Comparison of ENCODE assay signal across 8 cellular contexts in the genomic region with DNA sequence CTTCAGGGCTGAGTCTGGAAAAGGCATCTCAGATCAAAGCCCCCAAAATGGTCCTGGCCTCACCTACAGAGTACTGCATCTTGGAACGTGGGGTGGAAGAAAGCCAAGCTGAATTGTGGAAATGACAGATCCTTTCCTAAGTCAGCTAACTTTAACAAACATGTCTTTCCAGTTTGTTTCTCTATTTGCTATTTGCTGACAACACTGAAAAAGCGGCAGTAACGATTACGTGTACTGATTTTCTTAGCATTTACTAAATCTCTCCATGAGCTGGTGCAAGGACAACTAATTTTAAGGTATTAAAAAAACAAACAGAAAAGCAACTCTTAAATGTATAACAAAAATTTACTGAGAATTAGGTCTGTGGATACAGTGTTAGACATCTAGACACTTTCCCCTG. TPM values are rescaled to one million over a fixed set of nuclear protein-coding genes. Genes with fewer than 3 reads are reported as not detected.
DNase-seq lines count a peak whose midpoint lies in the region; ATAC-seq, FAIRE-seq and TF ChIP-seq lines count a peak whose summit lies in the region.

No MANE protein-coding gene starts in this region.

- DNase-seq in NAMALWA (ENCODE audit: low spot score): peak; percentile 4
- no peak for DNase-seq in H1 (ENCODE audit: low read depth in 1 of 2, low spot score in 2 of 2)
- no peak for DNase-seq in neural progenitor cell (ENCODE audit: low spot score)
- DNase-seq in HEK293T (ENCODE audit: extremely low spot score): no peak
- DNase-seq in NCI-H2107 treated with DMSO at 0.1 percent for 48 hours (lab: John Stamatoyannopoulos, UW; ENCODE audit: unreplicated experiment): no peak
- no peak for DNase-seq in NCI-H2029 (lab: John Stamatoyannopoulos, UW)

- no peak overlapping the region for H3K23ac ChIP-seq in H1 (ENCODE audit: insufficient read length)

- no peaks in the 10 kb centered on the region for H3K9me3 ChIP-seq in BLaER1 treated with 17β-estradiol and CSF1 and Interleukin-3, amounts not matched to agents 10 nM and 100 nM (replicated peaks in 1 of 11)
- H3K9me3 ChIP-seq in H1 (ENCODE audit: insufficient read depth in 2 of 2, low read depth in 1 of 2, low read length in 1 of 2): no peaks in the 10 kb centered on the region
- no peaks in the 10 kb centered on the region for H3K9me3 ChIP-seq in neural progenitor cell (ENCODE audit: low read depth)

- H2BK12ac ChIP-seq in H1 (ENCODE audit: low read depth, low read length): no peak overlapping the region

- peaks cover 6% of the 10 kb centered on the region for H3F3A ChIP-seq in neural progenitor cell (ENCODE audit: low read depth)

- no peaks in the 10 kb centered on the region for H3K79me1 ChIP-seq in H1 (ENCODE audit: low read depth, low read length)

- no peak overlapping the region for H4K91ac ChIP-seq in H1 (replicated peaks; ENCODE audit: insufficient read length, low read length)

- H3K27ac Mint-ChIP-seq in neural progenitor cell: no peak overlapping the region

- no peak overlapping the region for H2BK15ac ChIP-seq in H1 (ENCODE audit: low read length)

- H2AK5ac ChIP-seq in H1 (ENCODE audit: low read depth, low read length): no peak overlapping the region

- H3K36me3 Mint-ChIP-seq in neural progenitor cell: no peaks in the 10 kb centered on the region

- no peak for TF ChIP-seq RAD21 in H1 (IDR thresholded peaks at IDR 0.05 in 1 of 2, conservative IDR thresholded peaks at IDR 0.05 in 1 of 2; ENCODE audit: low read depth in 2 of 2, low read length in 2 of 2)

- H3K27me3 Mint-ChIP-seq in neural progenitor cell (ENCODE audit: insufficient read depth, low read depth): peaks cover 2% of the 10 kb centered on the region

- peaks cover 0 to 7% (median 0%) of the 10 kb centered on the region in 11 experiments; a peak in 3 of 22 replicates for H4K20me1 ChIP-seq in BLaER1 treated with 17β-estradiol and CSF1 and Interleukin-3, amounts not matched to agents 10 nM and 100 nM
- H4K20me1 ChIP-seq in H1 (replicated peaks in 1 of 2; ENCODE audit: control insufficient read depth in 1 of 2, insufficient read depth in 2 of 2, low read length in 2 of 2) (peaks cover 0 to 3% of the 10 kb centered on the region in 2 experiments), neural progenitor cell (ENCODE audit: low read depth) (peaks cover 14% of the 10 kb centered on the region)

- peaks cover 21% of the 10 kb centered on the region for H3K4me1 Mint-ChIP-seq in neural progenitor cell

- CTCF ChIA-PET in H1 (lab: Charles Lee; ENCODE audit: partially characterized antibody) (interaction anchor here (0.6 to 2.4 kb wide), 8 partner anchors 8 to 301 kb away, joined by 3 to 12 read pairs (median 4); no protein-coding TSS in a partner anchor), HEK293T (lab: Yijun Ruan, JAX) (interaction anchor here (0.6 to 0.7 kb wide), 2 partner anchors 197 to 554 kb away, joined by 3 to 7 read pairs; no protein-coding TSS in a partner anchor)

- H3K9me3 Mint-ChIP-seq in neural progenitor cell: no peaks in the 10 kb centered on the region

- FAIRE-seq in H1 (lab: Jason Lieb, UNC): no peak

- no peak overlapping the region for H3K18ac ChIP-seq in H1 (ENCODE audit: extremely low read depth, low read length)

- no peaks in the 10 kb centered on the region for H3K27me3 ChIP-seq in BLaER1 treated with 17β-estradiol and CSF1 and Interleukin-3, amounts not matched to agents 10 nM and 100 nM
- no peaks in the 10 kb centered on the region for H3K27me3 ChIP-seq in H1 (replicated peaks in 1 of 4; ENCODE audit: control insufficient read depth in 3 of 4, extremely low read depth in 1 of 4, insufficient read depth in 3 of 4, low read length in 3 of 4)
- H3K27me3 ChIP-seq in neural progenitor cell: no peaks in the 10 kb centered on the region

- H4K8ac ChIP-seq in H1 (ENCODE audit: extremely low read depth, insufficient read depth, low read length): no peak overlapping the region

- no peak overlapping the region for H2BK20ac ChIP-seq in H1 (ENCODE audit: low read length)

- no peak overlapping the region for H2BK120ac ChIP-seq in H1 (replicated peaks; ENCODE audit: low read depth, low read length)

- H3K27ac ChIP-seq in BLaER1 treated with 17β-estradiol and CSF1 and Interleukin-3, amounts not matched to agents 10 nM and 100 nM: peak overlapping the region in 1 of 11 experiments; percentile 12; a peak in 1 of 22 replicates
- H3K27ac ChIP-seq in H1 (ENCODE audit: low read depth, low read length): no peak overlapping the region
- H3K27ac ChIP-seq in neural progenitor cell: no peak overlapping the region

- H4K5ac ChIP-seq in H1 (ENCODE audit: insufficient read length, low read depth, low read length): no peak overlapping the region

- H3K4me3 Mint-ChIP-seq in neural progenitor cell: peak overlapping the region; percentile 92

- ATAC-seq in GM18511 (IDR thresholded peaks at IDR 0.05; ENCODE audit: unreplicated experiment): no peak

- WGBS in H1 (ENCODE audit: extremely low coverage in 1 of 2, insufficient coverage in 1 of 2, insufficient read length in 1 of 2, insufficient replicate concordance in 2 of 2, low coverage in 1 of 2, low lambda C conversion rate in 2 of 2, missing lambda C conversion rate in 1 of 2), 2 experiments: 92% methylated on average over 4 of the region's 4 CpGs; no CpG with 5 or more reads in 1 of the 2 experiments

- H3K14ac ChIP-seq in H1 (ENCODE audit: insufficient read length): no peak overlapping the region

- no peak for TF ChIP-seq CTCF in H1 (IDR thresholded peaks at IDR 0.05; ENCODE audit: control extremely low read depth in 1 of 3, insufficient read depth in 1 of 3, low read depth in 1 of 3, low read length in 3 of 3)
- no peak for TF ChIP-seq CTCF in neural progenitor cell (IDR thresholded peaks at IDR 0.05)

- TF ChIP-seq POLR2A in H1 (IDR thresholded peaks at IDR 0.05; ENCODE audit: control extremely low read depth in 1 of 2, low read depth in 2 of 2, low read length in 2 of 2): no peak

- POLR2A ChIA-PET in H1 (lab: Charles Lee; ENCODE audit: partially characterized antibody) (interaction anchor here (1.3 to 2.2 kb wide), 4 partner anchors 8 to 55 kb away, joined by 3 to 7 read pairs (median 4); a partner anchor contains a TSS), HEK293T (lab: Yijun Ruan, JAX) (interaction anchor here (1.8 to 2.2 kb wide), 2 partner anchors 10 to 26 kb away, joined by 8 to 17 read pairs; a partner anchor contains a TSS)

- no peak overlapping the region for H2AFZ ChIP-seq in H1 (ENCODE audit: low read length)
- H2AFZ ChIP-seq in neural progenitor cell (replicated peaks): no peak overlapping the region

- 0 out of 22 replicates have a peak, but pooled peaks cover 0 to under 1% (median 0%) of the 10 kb centered on the region in 11 experiments for H3K36me3 ChIP-seq in BLaER1 treated with 17β-estradiol and CSF1 and Interleukin-3, amounts not matched to agents 10 nM and 100 nM
- H3K36me3 ChIP-seq in H1 (ENCODE audit: control insufficient read depth in 2 of 4, insufficient read depth in 4 of 4, low read length in 3 of 4) (no peaks in the 10 kb centered on the region; a peak in 1 of 8 replicates), neural progenitor cell (no peaks in the 10 kb centered on the region)

- no peak for TF ChIP-seq EP300 in H1 (IDR thresholded peaks at IDR 0.05; ENCODE audit: borderline replicate concordance in 1 of 2, low read depth in 2 of 2, low read length in 2 of 2)

- peak overlapping the region; percentile 59 to 80 (median 77); a peak in 21 of 22 replicates for H3K9ac ChIP-seq in BLaER1 treated with 17β-estradiol and CSF1 and Interleukin-3, amounts not matched to agents 10 nM and 100 nM
- H3K9ac ChIP-seq in H1 (replicated peaks in 1 of 4; ENCODE audit: extremely low read depth in 1 of 4, low read depth in 3 of 4, low read length in 3 of 4): no peak overlapping the region; a peak in 1 of 7 replicates
- H3K9ac ChIP-seq in neural progenitor cell: peak overlapping the region; percentile 69

- peaks cover 0 to 25% of the 10 kb centered on the region in 2 experiments; a peak in 2 of 4 replicates for H3K79me2 ChIP-seq in H1 (ENCODE audit: control insufficient read depth in 1 of 2, insufficient read depth in 2 of 2, low read length in 2 of 2)
- H3K79me2 ChIP-seq in neural progenitor cell (ENCODE audit: low read depth): peaks cover 55% of the 10 kb centered on the region

- no peak overlapping the region for H3K56ac ChIP-seq in H1 (replicated peaks; ENCODE audit: insufficient read length, low read depth, low read length)

- peaks cover 31 to 46% (median 40%) of the 10 kb centered on the region in 10 experiments for H3K4me1 ChIP-seq in BLaER1 treated with 17β-estradiol and CSF1 and Interleukin-3, amounts not matched to agents 10 nM and 100 nM
- peaks cover 0 to 5% (median 0%) of the 10 kb centered on the region in 4 experiments; a peak in 2 of 7 replicates for H3K4me1 ChIP-seq in H1 (replicated peaks in 1 of 4; ENCODE audit: control insufficient read depth in 3 of 4, insufficient read depth in 4 of 4, low read length in 3 of 4)
- H3K4me1 ChIP-seq in neural progenitor cell: peaks cover 7% of the 10 kb centered on the region

- H3K23me2 ChIP-seq in H1 (ENCODE audit: low read depth, low read length): peaks cover 5% of the 10 kb centered on the region; the same call in 1 of the 2 replicates

- no peak overlapping the region for H2BK5ac ChIP-seq in H1 (ENCODE audit: low read depth, low read length)

- no peak overlapping the region for H3K4ac ChIP-seq in H1 (replicated peaks; ENCODE audit: insufficient read length, low read depth, low read length)

- H3K4me3 ChIP-seq in BLaER1 treated with 17β-estradiol and CSF1 and Interleukin-3, amounts not matched to agents 10 nM and 100 nM: peak overlapping the region; percentile 59 to 83 (median 68)
- H3K4me3 ChIP-seq in H1 (ENCODE audit: extremely low read depth in 1 of 4, insufficient read depth in 2 of 4, low read depth in 3 of 4, low read length in 4 of 4) (peak overlapping the region; percentile 49 to 90 (median 78); a peak in 7 of 8 replicates), neural progenitor cell (peak overlapping the region; percentile 87)

- H3K4me2 ChIP-seq in BLaER1 treated with 17β-estradiol and CSF1 and Interleukin-3, amounts not matched to agents 10 nM and 100 nM: peak overlapping the region; percentile 70 to 95 (median 89)
- H3K4me2 ChIP-seq in H1 (ENCODE audit: insufficient read depth in 1 of 2, low read depth in 2 of 2, low read length in 2 of 2) (peak overlapping the region; percentile 85 to 90), neural progenitor cell (peak overlapping the region; percentile 89)

RNA-seq across cellular contexts. Expression of a gene that starts 1.1 kb away (rescaled TPM):
- 30.7 and 31.8 TPM in 2 replicates for total RNA-seq in H1 (2021; fragmentation: NEBNext Ultra II Directional; extraction: Animal tissue kit (Norgen Biotek cat#: 25700))
- 4.7 and 7.5 TPM in 2 replicates for polyA plus RNA-seq in H1 (2011; rRNA removed)
- 14.7 TPM for polyA plus RNA-seq in H1 (2011; cell fraction: cytosol; rRNA removed)
- polyA plus RNA-seq in H1 (2011; cell fraction: nucleus; rRNA removed): 9.6 TPM
- polyA plus RNA-seq in H1 (2012, experiment 1 of 2): 18.3 to 37.6 TPM (median 20.5 TPM) in 4 replicates
- polyA plus RNA-seq in H1 (2012, experiment 2 of 2): 2.6 TPM
- polyA plus RNA-seq in H1 (2013, experiment 1 of 2): 24.0 TPM
- polyA plus RNA-seq in H1 (2013, experiment 2 of 2): 21.8 TPM
- 16.2 and 16.7 TPM in 2 replicates for polyA minus RNA-seq in H1 (2011; rRNA and poly(A)+ RNA removed)
- 11.8 TPM for polyA minus RNA-seq in H1 (2011; cell fraction: cytosol; rRNA and poly(A)+ RNA removed)
- polyA minus RNA-seq in H1 (2011; cell fraction: nucleus; rRNA and poly(A)+ RNA removed): 44.2 TPM
- 33.0 and 38.8 TPM in 2 replicates for total RNA-seq in neural progenitor cell (ENCODE audit: low replicate concordance)

RNA-seq across cellular contexts. Expression of a gene that starts 24.9 kb away (rescaled TPM):
- 2.5 and 3.0 TPM in 2 replicates for total RNA-seq in H1 (2021; fragmentation: NEBNext Ultra II Directional; extraction: Animal tissue kit (Norgen Biotek cat#: 25700))
- polyA plus RNA-seq in H1 (2011; rRNA removed): 0.83 and 0.88 TPM in 2 replicates
- polyA plus RNA-seq in H1 (2011; cell fraction: cytosol; rRNA removed): 0.93 TPM
- 1.1 TPM for polyA plus RNA-seq in H1 (2011; cell fraction: nucleus; rRNA removed)
- 1.6 to 3.0 TPM (median 2.2 TPM) in 4 replicates for polyA plus RNA-seq in H1 (2012, experiment 1 of 2)
- polyA plus RNA-seq in H1 (2012, experiment 2 of 2): 2.0 TPM
- 2.5 TPM for polyA plus RNA-seq in H1 (2013, experiment 1 of 2)
- polyA plus RNA-seq in H1 (2013, experiment 2 of 2): 2.0 TPM
- 0.88 and 0.91 TPM in 2 replicates for polyA minus RNA-seq in H1 (2011; rRNA and poly(A)+ RNA removed)
- polyA minus RNA-seq in H1 (2011; cell fraction: cytosol; rRNA and poly(A)+ RNA removed): 1.4 TPM
- polyA minus RNA-seq in H1 (2011; cell fraction: nucleus; rRNA and poly(A)+ RNA removed): 2.0 TPM
- 0.50 and 1.6 TPM in 2 replicates for total RNA-seq in neural progenitor cell (ENCODE audit: low replicate concordance)

Comparison
In these comparisons a context has a peak if more than half of its experiments do, and no peak if none do; other contexts are left out.
1. H3K9ac ChIP-seq: peak in BLaER1 treated with 17β-estradiol and CSF1 and Interleukin-3, amounts not matched to agents 10 nM and 100 nM (11 of 11) and neural progenitor cell (single experiment); none in H1 (0 of 4).
2. Peak in every context shown above with its lines, with median percentiles within 50 percentile points of each other: H3K4me2 ChIP-seq and H3K4me3 ChIP-seq.